12 cellular contexts compared by ENCODE assay signal in genomic region chr2:191950132-191950885, GRCh38.
A peak's percentile ranks its signal among the peaks of the same experiment; 100 is the strongest.
DNase-seq lines count a peak whose midpoint lies in the region; ATAC-seq, FAIRE-seq and TF ChIP-seq lines count a peak whose summit lies in the region.
"Had no signal": no experiment of that assay in that cellular context is flagged by ENCODE, and none has a peak within 500 bp of the region (broad histone marks: within the 10 kb centered on the region; RNA-seq: fewer than 3 reads in every experiment).

No MANE protein-coding gene starts in this region.

- ATAC-seq in GM19351 (IDR thresholded peaks at IDR 0.05; ENCODE audit: unreplicated experiment) = no peak
- ATAC-seq: body of pancreas, Right ventricle myocardium inferior had no signal

- intact Hi-C loops in adrenal gland (cut with DNase I) = no loop called here

- H3K4me2 ChIP-seq in fibroblast of lung (ENCODE audit: extremely low read depth, insufficient read depth, low read length) = no peak overlapping the region
- H3K4me2 ChIP-seq in smooth muscle cell = no peak overlapping the region

- TF ChIP-seq POLR2A in adrenal gland (IDR thresholded peaks at IDR 0.05) = no peak

- TF ChIP-seq CTCF in fibroblast of lung (conservative IDR thresholded peaks at IDR 0.05 in 1 of 2, IDR thresholded peaks at IDR 0.05 in 1 of 2; ENCODE audit: low read depth in 1 of 2, low read length in 2 of 2) (no peak), smooth muscle cell (IDR thresholded peaks at IDR 0.05; ENCODE audit: borderline replicate concordance, insufficient read depth, poor library complexity, severe bottlenecking) (no peak), adrenal gland (IDR thresholded peaks at IDR 0.05) (no peak)

- H3K27ac ChIP-seq in fibroblast of lung (ENCODE audit: insufficient read depth, low read length) (no peak overlapping the region), smooth muscle cell (ENCODE audit: low read depth) (no peak overlapping the region), adrenal gland (no peak overlapping the region)
- H3K27ac ChIP-seq: body of pancreas had no signal

- H3K4me3 ChIP-seq in fibroblast of lung (replicated peaks in 1 of 4; ENCODE audit: control extremely low read depth in 1 of 4, insufficient read depth in 1 of 4, low read depth in 3 of 4, low read length in 4 of 4) (no peak overlapping the region), smooth muscle cell (no peak overlapping the region), adrenal gland (no peak overlapping the region)
- H3K4me3 ChIP-seq: body of pancreas had no signal

- H3K9ac ChIP-seq in fibroblast of lung (ENCODE audit: insufficient read depth, low read length) (no peak overlapping the region), smooth muscle cell (ENCODE audit: low read depth) (no peak overlapping the region)

- WGBS in smooth muscle cell (ENCODE audit: low lambda C conversion rate) = 94% methylated on average over 3 of the region's 3 CpGs
- WGBS in adrenal gland, 4 donors = 74 to 82% (median 76%) methylated on average over 3 of the region's 3 CpGs

- DNase-seq in SKM-1 treated with dmso at 0.1 percent for 144 hours (lab: John Stamatoyannopoulos, UW; ENCODE audit: unreplicated experiment) (peak; percentile 5), SKM-1 (lab: John Stamatoyannopoulos, UW; ENCODE audit: unreplicated experiment) (no peak), RCC 7860 (ENCODE audit: low spot score) (peak; percentile 37), fibroblast of lung (ENCODE audit: low read depth in 2 of 2) (peak; percentile 66 to 68), smooth muscle cell (lab: John Stamatoyannopoulos, UW; ENCODE audit: unreplicated experiment) (no peak), G401 (ENCODE audit: low spot score) (no peak), adrenal gland (no peak)
- DNase-seq: activated T-cell treated with anti-CD3 and anti-CD28 coated beads, Interleukin-2, amount 50 U/mL, for 24 hours; body of pancreas; DMS79 treated with DMSO at 0.1 percent for 48 hours had no signal

- H3F3A ChIP-seq in smooth muscle cell (ENCODE audit: low read depth) = no peaks in the 10 kb centered on the region

- in situ Hi-C loops in G401 (cut with HindIII; ENCODE audit: low sequenced_read_pairs) = no loop called here

- no peaks in the 10 kb centered on the region for H4K20me1 ChIP-seq in fibroblast of lung (ENCODE audit: control insufficient read depth, extremely low read depth, insufficient read depth, low read length)
- no peaks in the 10 kb centered on the region for H4K20me1 ChIP-seq in smooth muscle cell (ENCODE audit: low read depth)

- no peaks in the 10 kb centered on the region for H3K4me1 ChIP-seq in fibroblast of lung (ENCODE audit: control insufficient read depth, extremely low read depth, insufficient read depth, low read length)
- no peaks in the 10 kb centered on the region for H3K4me1 ChIP-seq in smooth muscle cell (ENCODE audit: low read depth)
- H3K4me1 ChIP-seq in adrenal gland (replicated peaks in 1 of 2) = no peaks in the 10 kb centered on the region
- H3K4me1 ChIP-seq: body of pancreas had no signal

- H3K27me3 ChIP-seq in fibroblast of lung (ENCODE audit: control insufficient read depth, insufficient read depth, low read length) (no peaks in the 10 kb centered on the region), smooth muscle cell (ENCODE audit: low read depth) (no peaks in the 10 kb centered on the region), adrenal gland (no peaks in the 10 kb centered on the region)
- H3K27me3 ChIP-seq: body of pancreas had no signal

- FAIRE-seq in RCC 7860 (lab: Jason Lieb, UNC) = peak; percentile 88

- H3K9me3 ChIP-seq in fibroblast of lung (ENCODE audit: control insufficient read depth, insufficient read depth, low read depth, low read length) (no peaks in the 10 kb centered on the region), smooth muscle cell (replicated peaks; ENCODE audit: low read depth) (no peaks in the 10 kb centered on the region), adrenal gland (replicated peaks in 1 of 3) (no peaks in the 10 kb centered on the region)
- H3K9me3 ChIP-seq: body of pancreas had no signal

- no peaks in the 10 kb centered on the region for H3K36me3 ChIP-seq in fibroblast of lung (ENCODE audit: control insufficient read depth, insufficient read depth, low read length)
- H3K36me3 ChIP-seq in smooth muscle cell (ENCODE audit: low read depth) = no peaks in the 10 kb centered on the region
- no peaks in the 10 kb centered on the region for H3K36me3 ChIP-seq in adrenal gland (replicated peaks in 1 of 2)

- H2AFZ ChIP-seq in fibroblast of lung (ENCODE audit: low read length) (no peak overlapping the region), smooth muscle cell (ENCODE audit: low read depth) (peak overlapping the region; percentile 78)

- H3K79me2 ChIP-seq in fibroblast of lung (ENCODE audit: control insufficient read depth, insufficient read depth, low read length) = no peaks in the 10 kb centered on the region
- H3K79me2 ChIP-seq in smooth muscle cell (ENCODE audit: low read depth) = no peaks in the 10 kb centered on the region

Comparison
In these comparisons a context has a peak if more than half of its experiments do, and no peak if none do; other contexts are left out.
1. DNase-seq: peak in SKM-1 treated with dmso at 0.1 percent for 144 hours (single experiment), RCC 7860 (single experiment) and fibroblast of lung (2 of 2); none in SKM-1 (single experiment), smooth muscle cell (single experiment), G401 (single experiment) and adrenal gland (0 of 7).